In genomic region chr10:3395487-3395886, GRCh38 we compare ENCODE assay signal across 20 cellular contexts.
DNase-seq lines count a peak whose midpoint lies in the region; ATAC-seq and TF ChIP-seq lines count a peak whose summit lies in the region.
"Had no signal": no experiment of that assay in that cellular context is flagged by ENCODE, and none has a peak within 500 bp of the region (broad histone marks: within the 10 kb centered on the region; RNA-seq: fewer than 3 reads in every experiment).

No MANE protein-coding gene starts in this region.

- DNase-seq in G401 (ENCODE audit: low spot score) (peak; percentile 12), NCI-H2081 treated with DMSO at 0.1 percent for 48 hours (lab: John Stamatoyannopoulos, UW) (peak; percentile 81), SHP77 (lab: John Stamatoyannopoulos, UW) (peak; percentile 30 to 56), naive B cell (peak; percentile 6), foreskin melanocyte (no peak), chondrocyte (ENCODE audit: low spot score) (no peak)
- no peak for DNase-seq in activated CD8-positive, alpha-beta T cell treated with anti-CD3 and anti-CD28 coated beads, Interleukin-2, amount 10 ng/mL, durations not matched to agents 7 days and 5 days
- DNase-seq: activated CD4-positive, alpha-beta T cell treated with anti-CD3 and anti-CD28 coated beads, Interleukin-2, amount 50 U/mL, for 4 hours; amniotic stem cell; glutamatergic neuron; mesendoderm; NCI-H1694 treated with DMSO at 0.1 percent for 48 hours; OCI-M1; stimulated activated CD4-positive, alpha-beta T cell treated with anti-CD3 and anti-CD28 coated beads, Interleukin-4, amount 100 ng/mL, for 1 hour; stimulated activated CD8-positive, alpha-beta memory T cell treated with anti-CD3 and anti-CD28 coated beads, Interleukin-4, amount 100 ng/mL, for 48 hours; thyroid gland had no signal

- ATAC-seq in naive B cell (ENCODE audit: low read depth in 2 of 2) (peak; percentile 30 to 64), HG02610 (IDR thresholded peaks at IDR 0.05; ENCODE audit: unreplicated experiment) (no peak)
- ATAC-seq in activated CD8-positive, alpha-beta T cell treated with anti-CD3 and anti-CD28 coated beads, Interleukin-2, amount 10 ng/mL, durations not matched to agents 7 days and 5 days = no peak
- ATAC-seq: activated T-helper 17 cell treated with anti-CD3 and anti-CD28 coated beads, Interleukin-2, amount 50 U/mL, for 72 hours had no signal

- POLR2A ChIA-PET in activated CD8-positive, alpha-beta T cell treated with anti-CD3 and anti-CD28 coated beads, Interleukin-2, amount 10 ng/mL, durations not matched to agents 7 days and 5 days (lab: Charles Lee) = no interaction called here

- in situ Hi-C loops in G401 (cut with HindIII; ENCODE audit: low sequenced_read_pairs) = no loop called here

- H3K4me1 Mint-ChIP-seq in naive B cell = peaks cover 11 to 20% (median 15%) of the 10 kb centered on the region in 3 donors
- H3K4me1 Mint-ChIP-seq in chondrocyte (ENCODE audit: low read depth) = peaks cover 45% of the 10 kb centered on the region
- H3K4me1 Mint-ChIP-seq in activated CD8-positive, alpha-beta T cell treated with anti-CD3 and anti-CD28 coated beads, Interleukin-2, amount 10 ng/mL, durations not matched to agents 7 days and 5 days (ENCODE audit: low read depth) = no peaks in the 10 kb centered on the region

- no peak for TF ChIP-seq CTCF in chondrocyte (IDR thresholded peaks at IDR 0.05)

- peaks cover 0 to 8% of the 10 kb centered on the region in 2 donors for H3K36me3 Mint-ChIP-seq in naive B cell
- peaks cover 2% of the 10 kb centered on the region for H3K36me3 Mint-ChIP-seq in chondrocyte (ENCODE audit: low read depth)
- H3K36me3 Mint-ChIP-seq in activated CD8-positive, alpha-beta T cell treated with anti-CD3 and anti-CD28 coated beads, Interleukin-2, amount 10 ng/mL, durations not matched to agents 7 days and 5 days (ENCODE audit: low read depth) = no peaks in the 10 kb centered on the region

- CTCF ChIA-PET in activated CD8-positive, alpha-beta T cell treated with anti-CD3 and anti-CD28 coated beads, Interleukin-2, amount 10 ng/mL, durations not matched to agents 7 days and 5 days (lab: Charles Lee) = no interaction called here

- H3K27me3 Mint-ChIP-seq in naive B cell = peaks cover 0 to 8% (median 4%) of the 10 kb centered on the region in 3 donors
- peaks cover 2% of the 10 kb centered on the region for H3K27me3 Mint-ChIP-seq in chondrocyte (ENCODE audit: low read depth)
- H3K27me3 Mint-ChIP-seq in activated CD8-positive, alpha-beta T cell treated with anti-CD3 and anti-CD28 coated beads, Interleukin-2, amount 10 ng/mL, durations not matched to agents 7 days and 5 days (ENCODE audit: low read depth) = peaks cover 27% of the 10 kb centered on the region

- H3K9me3 Mint-ChIP-seq in naive B cell = peaks cover 0 to 8% (median 4%) of the 10 kb centered on the region in 7 donors
- H3K9me3 Mint-ChIP-seq in chondrocyte (ENCODE audit: low read depth) = peaks cover 6% of the 10 kb centered on the region
- no peaks in the 10 kb centered on the region for H3K9me3 Mint-ChIP-seq in activated CD8-positive, alpha-beta T cell treated with anti-CD3 and anti-CD28 coated beads, Interleukin-2, amount 10 ng/mL, durations not matched to agents 7 days and 5 days (ENCODE audit: insufficient read depth)
- H3K9me3 Mint-ChIP-seq: activated T-helper 17 cell treated with anti-CD3 and anti-CD28 coated beads, Interleukin-2, amount 50 U/mL, for 72 hours had no signal

- H3K27ac Mint-ChIP-seq in naive B cell (peak overlapping the region in 1 of 6 donors; percentile 70), chondrocyte (ENCODE audit: unreplicated experiment) (no peak overlapping the region)
- H3K27ac Mint-ChIP-seq in activated CD8-positive, alpha-beta T cell treated with anti-CD3 and anti-CD28 coated beads, Interleukin-2, amount 10 ng/mL, durations not matched to agents 7 days and 5 days = no peak overlapping the region
- H3K27ac Mint-ChIP-seq: activated T-helper 17 cell treated with anti-CD3 and anti-CD28 coated beads, Interleukin-2, amount 50 U/mL, for 72 hours; B cell had no signal

- H3K4me3 Mint-ChIP-seq in naive B cell (no peak overlapping the region), chondrocyte (ENCODE audit: unreplicated experiment) (no peak overlapping the region)
- H3K4me3 Mint-ChIP-seq in activated CD8-positive, alpha-beta T cell treated with anti-CD3 and anti-CD28 coated beads, Interleukin-2, amount 10 ng/mL, durations not matched to agents 7 days and 5 days = no peak overlapping the region
- H3K4me3 Mint-ChIP-seq: activated T-helper 17 cell treated with anti-CD3 and anti-CD28 coated beads, Interleukin-2, amount 50 U/mL, for 72 hours; B cell; neural crest cell had no signal

Comparison
In these comparisons a context has a peak if more than half of its experiments do, and no peak if none do; other contexts are left out.
1. DNase-seq: peak in G401 (single experiment), NCI-H2081 treated with DMSO at 0.1 percent for 48 hours (single experiment), SHP77 (2 of 2) and naive B cell (single experiment); none in foreskin melanocyte (single experiment), chondrocyte (single experiment) and activated CD8-positive, alpha-beta T cell treated with anti-CD3 and anti-CD28 coated beads, Interleukin-2, amount 10 ng/mL, durations not matched to agents 7 days and 5 days (single experiment).
2. ATAC-seq: peak in naive B cell (2 of 2); none in activated CD8-positive, alpha-beta T cell treated with anti-CD3 and anti-CD28 coated beads, Interleukin-2, amount 10 ng/mL, durations not matched to agents 7 days and 5 days (single experiment) and HG02610 (single experiment).